30 cellular contexts compared by ENCODE assay signal in genomic region chr18:59629894-59630293, GRCh38.
DNase-seq lines count a peak whose midpoint lies in the region; ATAC-seq and TF ChIP-seq lines count a peak whose summit lies in the region.
"Had no signal": no experiment of that assay in that cellular context is flagged by ENCODE, and none has a peak within 500 bp of the region (broad histone marks: within the 10 kb centered on the region; RNA-seq: fewer than 3 reads in every experiment).

No MANE protein-coding gene starts in this region.

- H3K36me3 ChIP-seq in uterus: no peaks in the 10 kb centered on the region
- H3K36me3 ChIP-seq: BLaER1 treated with 17β-estradiol and CSF1 and Interleukin-3, amounts not matched to agents 10 nM and 100 nM; HAP-1; heart left ventricle; right lobe of liver; thyroid gland had no signal

- H3K27ac ChIP-seq in uterus: peak overlapping the region in 1 of 2 donors; percentile 70
- H3K27ac ChIP-seq: BLaER1 treated with 17β-estradiol and CSF1 and Interleukin-3, amounts not matched to agents 10 nM and 100 nM; right lobe of liver; thyroid gland had no signal

- H3K27ac Mint-ChIP-seq in nephron progenitor cell: no peak overlapping the region
- H3K27ac Mint-ChIP-seq in stimulated activated effector memory CD8-positive, alpha-beta T cell treated with anti-CD3 and anti-CD28 coated beads, Interleukin-12 subunit alpha, Interleukin-12 subunit beta, amount 100 ng/mL, for 72 hours: no peak overlapping the region
- H3K27ac Mint-ChIP-seq: activated CD8-positive, alpha-beta memory T cell treated with anti-CD3 and anti-CD28 coated beads, Interleukin-2, amount 10 ng/mL, durations not matched to agents 7 days and 5 days; activated T-cell treated with anti-CD3 and anti-CD28 coated beads, Interleukin-2, amount 50 U/mL, for 72 hours; dendritic cell treated with granulocyte-macrophage colony-stimulating factor and Interleukin-4, amounts not matched to agents 40 ng/mL and 50 ng/mL, for 4 days; naive thymus-derived CD4-positive, alpha-beta T cell; stimulated activated naive CD8-positive, alpha-beta T cell treated with anti-CD3 and anti-CD28 coated beads, Interleukin-15, Interleukin-2, amounts not matched to agents 100 ng/mL and 50 ng/mL, for 24 hours had no signal

- no peak overlapping the region for H3K4me3 ChIP-seq in fibroblast of mammary gland (ENCODE audit: control insufficient read depth, low read depth, low read length)
- no peak overlapping the region for H3K4me3 ChIP-seq in uterus
- H3K4me3 ChIP-seq: BLaER1 treated with 17β-estradiol and CSF1 and Interleukin-3, amounts not matched to agents 10 nM and 100 nM; GM12878; HAP-1; heart left ventricle; right lobe of liver; thyroid gland had no signal

- peaks cover 8% of the 10 kb centered on the region for H3K9me3 Mint-ChIP-seq in nephron progenitor cell
- no peaks in the 10 kb centered on the region for H3K9me3 Mint-ChIP-seq in stimulated activated effector memory CD8-positive, alpha-beta T cell treated with anti-CD3 and anti-CD28 coated beads, Interleukin-12 subunit alpha, Interleukin-12 subunit beta, amount 100 ng/mL, for 72 hours
- H3K9me3 Mint-ChIP-seq: dendritic cell treated with granulocyte-macrophage colony-stimulating factor and Interleukin-4, amounts not matched to agents 40 ng/mL and 50 ng/mL, for 4 days; stimulated activated naive CD8-positive, alpha-beta T cell treated with anti-CD3 and anti-CD28 coated beads, Interleukin-15, Interleukin-2, amounts not matched to agents 100 ng/mL and 50 ng/mL, for 24 hours had no signal

- H3K4me1 ChIP-seq in uterus: no peaks in the 10 kb centered on the region
- H3K4me1 ChIP-seq: HAP-1, right lobe of liver, thyroid gland had no signal

- TF ChIP-seq CTCF in fibroblast of mammary gland (conservative IDR thresholded peaks at IDR 0.05; ENCODE audit: control insufficient read depth, insufficient read depth, low read depth, low read length): no peak
- no peak for TF ChIP-seq CTCF in nephron progenitor cell (IDR thresholded peaks at IDR 0.05)
- TF ChIP-seq CTCF in uterus (IDR thresholded peaks at IDR 0.05): no peak

- no peak for ATAC-seq in GM18861 (IDR thresholded peaks at IDR 0.05; ENCODE audit: unreplicated experiment)
- ATAC-seq in stimulated activated effector memory CD8-positive, alpha-beta T cell treated with anti-CD3 and anti-CD28 coated beads, Interleukin-12 subunit alpha, Interleukin-12 subunit beta, amount 100 ng/mL, for 72 hours: no peak
- ATAC-seq: activated CD8-positive, alpha-beta memory T cell treated with anti-CD3 and anti-CD28 coated beads, Interleukin-2, amount 10 ng/mL, durations not matched to agents 7 days and 5 days; activated T-cell treated with anti-CD3 and anti-CD28 coated beads, Interleukin-2, amount 50 U/mL, for 72 hours; GM12878; naive thymus-derived CD4-positive, alpha-beta T cell; right lobe of liver had no signal

- no peaks in the 10 kb centered on the region for H3K27me3 ChIP-seq in uterus
- H3K27me3 ChIP-seq: BLaER1 treated with 17β-estradiol and CSF1 and Interleukin-3, amounts not matched to agents 10 nM and 100 nM; heart left ventricle; right lobe of liver; thyroid gland had no signal

- peaks cover 3% of the 10 kb centered on the region for H3K36me3 Mint-ChIP-seq in nephron progenitor cell (ENCODE audit: low read depth)
- no peaks in the 10 kb centered on the region for H3K36me3 Mint-ChIP-seq in stimulated activated effector memory CD8-positive, alpha-beta T cell treated with anti-CD3 and anti-CD28 coated beads, Interleukin-12 subunit alpha, Interleukin-12 subunit beta, amount 100 ng/mL, for 72 hours
- H3K36me3 Mint-ChIP-seq: activated CD8-positive, alpha-beta memory T cell treated with anti-CD3 and anti-CD28 coated beads, Interleukin-2, amount 10 ng/mL, durations not matched to agents 7 days and 5 days; naive thymus-derived CD4-positive, alpha-beta T cell had no signal

- H3K9me3 ChIP-seq in uterus: no peaks in the 10 kb centered on the region
- H3K9me3 ChIP-seq: HAP-1, right lobe of liver, thyroid gland had no signal

- DNase-seq in NCI-H82 (lab: John Stamatoyannopoulos, UW) (peak; percentile 3), NCI-H82 treated with DMSO at 0.1 percent for 48 hours (lab: John Stamatoyannopoulos, UW; ENCODE audit: unreplicated experiment) (no peak), fibroblast of mammary gland (ENCODE audit: low read depth) (peak; percentile 35), nephron progenitor cell (peak; percentile 56), uterus (peak; percentile 46 to 67), NOMO-1 treated with dmso at 0.1 percent for 144 hours (lab: John Stamatoyannopoulos, UW; ENCODE audit: unreplicated experiment) (no peak)
- DNase-seq in stimulated activated effector memory CD8-positive, alpha-beta T cell treated with anti-CD3 and anti-CD28 coated beads, Interleukin-12 subunit alpha, Interleukin-12 subunit beta, amount 100 ng/mL, for 72 hours (ENCODE audit: low spot score in 2 of 2): no peak
- DNase-seq: activated CD4-positive, alpha-beta T cell treated with anti-CD3 and anti-CD28 coated beads, Interleukin-2, amount 50 U/mL, for 1 hour; activated CD8-positive, alpha-beta memory T cell treated with anti-CD3 and anti-CD28 coated beads, Interleukin-2, amount 10 ng/mL, durations not matched to agents 7 days and 5 days; activated naive CD4-positive, alpha-beta T cell treated with Interleukin-2 at 50 U/mL for 16 hours; activated T-cell treated with anti-CD3 and anti-CD28 coated beads, Interleukin-2, amount 50 U/mL, for 72 hours; amygdala; COR-L47; DND-41; naive thymus-derived CD4-positive, alpha-beta T cell; NCI-H1930; NCI-H345; NCI-H748 treated with DMSO at 0.1 percent for 48 hours; right lobe of liver; SHP77; stimulated activated CD4-positive, alpha-beta T cell treated with anti-CD3 and anti-CD28 coated beads, Interleukin-15, amount 100 ng/mL, for 24 hours; T1000; thyroid gland had no signal

- peaks cover 53% of the 10 kb centered on the region for H3K4me1 Mint-ChIP-seq in nephron progenitor cell
- no peaks in the 10 kb centered on the region for H3K4me1 Mint-ChIP-seq in stimulated activated effector memory CD8-positive, alpha-beta T cell treated with anti-CD3 and anti-CD28 coated beads, Interleukin-12 subunit alpha, Interleukin-12 subunit beta, amount 100 ng/mL, for 72 hours
- H3K4me1 Mint-ChIP-seq: activated CD8-positive, alpha-beta memory T cell treated with anti-CD3 and anti-CD28 coated beads, Interleukin-2, amount 10 ng/mL, durations not matched to agents 7 days and 5 days; naive thymus-derived CD4-positive, alpha-beta T cell had no signal

- intact Hi-C loops in uterus (cut with DNase I; ENCODE audit: low total_unique reads): no loop called here

- no peak overlapping the region for H3K4me3 Mint-ChIP-seq in nephron progenitor cell
- H3K4me3 Mint-ChIP-seq in stimulated activated effector memory CD8-positive, alpha-beta T cell treated with anti-CD3 and anti-CD28 coated beads, Interleukin-12 subunit alpha, Interleukin-12 subunit beta, amount 100 ng/mL, for 72 hours: no peak overlapping the region
- H3K4me3 Mint-ChIP-seq: activated CD8-positive, alpha-beta memory T cell treated with anti-CD3 and anti-CD28 coated beads, Interleukin-2, amount 10 ng/mL, durations not matched to agents 7 days and 5 days; activated T-cell treated with anti-CD3 and anti-CD28 coated beads, Interleukin-2, amount 50 U/mL, for 72 hours; dendritic cell treated with granulocyte-macrophage colony-stimulating factor and Interleukin-4, amounts not matched to agents 40 ng/mL and 50 ng/mL, for 4 days; naive thymus-derived CD4-positive, alpha-beta T cell; stimulated activated naive CD8-positive, alpha-beta T cell treated with anti-CD3 and anti-CD28 coated beads, Interleukin-15, Interleukin-2, amounts not matched to agents 100 ng/mL and 50 ng/mL, for 24 hours had no signal

- H3K27me3 Mint-ChIP-seq in nephron progenitor cell (ENCODE audit: low read depth, poor library complexity): peaks cover 10% of the 10 kb centered on the region
- H3K27me3 Mint-ChIP-seq: activated CD8-positive, alpha-beta memory T cell treated with anti-CD3 and anti-CD28 coated beads, Interleukin-2, amount 10 ng/mL, durations not matched to agents 7 days and 5 days; dendritic cell treated with granulocyte-macrophage colony-stimulating factor and Interleukin-4, amounts not matched to agents 40 ng/mL and 50 ng/mL, for 4 days had no signal

- no peak for TF ChIP-seq POLR2A in uterus (IDR thresholded peaks at IDR 0.05)

Comparison
In these comparisons a context has a peak if more than half of its experiments do, and no peak if none do; other contexts are left out.
1. DNase-seq: peak in NCI-H82 (single experiment), fibroblast of mammary gland (single experiment), nephron progenitor cell (single experiment) and uterus (2 of 2); none in NCI-H82 treated with DMSO at 0.1 percent for 48 hours (single experiment), stimulated activated effector memory CD8-positive, alpha-beta T cell treated with anti-CD3 and anti-CD28 coated beads, Interleukin-12 subunit alpha, Interleukin-12 subunit beta, amount 100 ng/mL, for 72 hours (0 of 2) and NOMO-1 treated with dmso at 0.1 percent for 144 hours (single experiment).